Comparison of ENCODE assay signal across 11 cellular contexts in genomic region chr7:150373049-150373801, GRCh38. TPM values are rescaled to one million over a fixed set of nuclear protein-coding genes. Genes with fewer than 3 reads are reported as not detected.
A peak's percentile ranks its signal among the peaks of the same experiment; 100 is the strongest.
DNase-seq lines count a peak whose midpoint lies in the region; ATAC-seq and TF ChIP-seq lines count a peak whose summit lies in the region.
"Had no signal": no experiment of that assay in that cellular context is flagged by ENCODE, and none has a peak within 500 bp of the region (broad histone marks: within the 10 kb centered on the region; RNA-seq: fewer than 3 reads in every experiment).

No MANE protein-coding gene starts in this region.

- H3K27ac ChIP-seq in A673 (ENCODE audit: low read depth, low read length, poor library complexity, severe bottlenecking) (no peak overlapping the region), body of pancreas (peak overlapping the region in 3 of 4 donors; percentile 23 to 27 (median 25)), muscle layer of duodenum (ENCODE audit: low read length) (peak overlapping the region; percentile 19)
- H3K27ac ChIP-seq: PC-9 had no signal

- BruUV-seq in A673 (replicated peaks; lab: Mats Ljungman, UMichigan): TSS peak; percentile 9

- POLR2A ChIA-PET in A673 (lab: Charles Lee; ENCODE audit: low non-redundant PET): no interaction called here

- TF ChIP-seq CTCF in A673 (conservative IDR thresholded peaks at IDR 0.05; ENCODE audit: low read depth, low read length): no peak
- TF ChIP-seq CTCF in body of pancreas (IDR thresholded peaks at IDR 0.05): no peak

- CTCF ChIA-PET in A673 (lab: Charles Lee): no interaction called here

- TF ChIP-seq POLR2A in GM19099 (IDR thresholded peaks at IDR 0.05; ENCODE audit: extremely low read depth, insufficient read length, low read depth) (peak; percentile 5), body of pancreas (IDR thresholded peaks at IDR 0.05) (no peak)

- H3K36me3 ChIP-seq in A673 (ENCODE audit: insufficient read depth, low read length, poor library complexity, severe bottlenecking) (peaks cover 28% of the 10 kb centered on the region), body of pancreas (replicated peaks in 1 of 2; ENCODE audit: insufficient read depth in 1 of 2, low read depth in 2 of 2) (peaks cover 0 to 2% of the 10 kb centered on the region in 2 donors), muscle layer of duodenum (ENCODE audit: control insufficient read depth in 1 of 2, insufficient read depth in 2 of 2, low read length in 2 of 2) (peaks cover 23 to 37% of the 10 kb centered on the region in 2 donors)

- H3K9me3 ChIP-seq in A673 (ENCODE audit: low read depth, low read length, poor library complexity, severe bottlenecking): no peaks in the 10 kb centered on the region
- H3K9me3 ChIP-seq in body of pancreas: no peaks in the 10 kb centered on the region
- no peaks in the 10 kb centered on the region for H3K9me3 ChIP-seq in muscle layer of duodenum (ENCODE audit: control insufficient read depth in 1 of 2, low read length in 2 of 2)

- H3K27me3 ChIP-seq in A673 (replicated peaks; ENCODE audit: insufficient read depth, low read depth, low read length, poor library complexity) (no peaks in the 10 kb centered on the region), body of pancreas (no peaks in the 10 kb centered on the region), muscle layer of duodenum (ENCODE audit: low read depth, low read length) (no peaks in the 10 kb centered on the region)

- H3K4me3 ChIP-seq in A673 (ENCODE audit: low read depth, low read length, poor library complexity, severe bottlenecking): no peak overlapping the region
- H3K4me3 ChIP-seq in body of pancreas: no peak overlapping the region
- no peak overlapping the region for H3K4me3 ChIP-seq in muscle layer of duodenum (ENCODE audit: low read depth in 1 of 2, low read length in 2 of 2)
- H3K4me3 ChIP-seq: PC-9 had no signal

- intact Hi-C loops in A673 (cut with micrococcal nuclease; ENCODE audit: unreplicated experiment): no loop called here
- intact Hi-C loops in body of pancreas (cut with DNase I): no loop called here

- DNase-seq in A673 (ENCODE audit: low spot score) (no peak), body of pancreas (peak; percentile 50 to 77 (median 72)), nucleus accumbens (lab: John Stamatoyannopoulos, UW) (no peak), GOT3 (lab: John Stamatoyannopoulos, UW) (no peak), GM19240 (ENCODE audit: insufficient read length, low spot score) (no peak)
- DNase-seq: activated CD4-positive, alpha-beta T cell treated with anti-CD3 and anti-CD28 coated beads, Interleukin-2, amount 50 U/mL, for 48 hours had no signal

- 59 to 60% methylated on average over 20 to 21 of the region's 21 CpGs for WGBS in body of pancreas, 2 donors

- ATAC-seq in body of pancreas (no peak), GM21447 (IDR thresholded peaks at IDR 0.05; ENCODE audit: unreplicated experiment) (no peak)

- peaks cover 27% of the 10 kb centered on the region for H3K4me1 ChIP-seq in A673 (ENCODE audit: insufficient read depth, low read length, poor library complexity, severe bottlenecking)
- peaks cover 78% of the 10 kb centered on the region for H3K4me1 ChIP-seq in body of pancreas
- H3K4me1 ChIP-seq in muscle layer of duodenum (ENCODE audit: control insufficient read depth in 1 of 2, insufficient read depth in 2 of 2, low read length in 2 of 2): peaks cover 12 to 46% of the 10 kb centered on the region in 2 donors

RNA-seq across cellular contexts. Expression of gene REPIN1, which starts 4.6 kb away (rescaled TPM):
- total RNA-seq in A673 (2021) (113 and 114 TPM in 2 replicates), body of pancreas (100 to 1,000 TPM in 1 of 2 donors, 10 to 100 TPM in 1; 77.0 to 117 TPM)

RNA-seq across cellular contexts. Expression of gene ZNF775, which starts 5.9 kb away (rescaled TPM):
- 12.1 and 14.3 TPM in 2 replicates for total RNA-seq in A673 (2021)
- total RNA-seq in body of pancreas: 10 to 100 TPM in 1 of 2 donors, 1 to 10 TPM in 1; 6.0 to 10.2 TPM

RNA-seq across cellular contexts. Expression of gene RARRES2, which starts 31.8 kb away (rescaled TPM):
- total RNA-seq in A673 (2021): not detected in 2 replicates
- total RNA-seq in body of pancreas: 100 to 1,000 TPM; 245 to 400 TPM
- total RNA-seq: PC-9 had no signal

RNA-seq across cellular contexts. Expression of gene ACTR3C, which starts 49.9 kb away (rescaled TPM):
- total RNA-seq in A673 (2021): 4.5 TPM in 2 replicates
- 10 to 100 TPM; 35.5 to 69.9 TPM for total RNA-seq in body of pancreas
- total RNA-seq: M059J had no signal

RNA-seq across cellular contexts. Expression of gene LRRC61, which starts 50.1 kb away (rescaled TPM):
- total RNA-seq in A673 (2021) (48.1 and 48.5 TPM in 2 replicates), body of pancreas (10 to 100 TPM in 1 of 2 donors, 1 to 10 TPM in 1; 4.9 to 25.2 TPM)
- total RNA-seq: M059J had no signal

Comparison
In these comparisons a context has a peak if more than half of its experiments do, and no peak if none do; other contexts are left out.
1. DNase-seq: peak in body of pancreas (4 of 4); none in A673 (single experiment), nucleus accumbens (0 of 56), GOT3 (single experiment) and GM19240 (single experiment).
2. RNA of gene RARRES2, which starts 31.8 kb away (total RNA-seq): 245 to 400 TPM in body of pancreas; not detected in A673; every median in the first group is over 100 times any median in the second.